In the genomic region with DNA sequence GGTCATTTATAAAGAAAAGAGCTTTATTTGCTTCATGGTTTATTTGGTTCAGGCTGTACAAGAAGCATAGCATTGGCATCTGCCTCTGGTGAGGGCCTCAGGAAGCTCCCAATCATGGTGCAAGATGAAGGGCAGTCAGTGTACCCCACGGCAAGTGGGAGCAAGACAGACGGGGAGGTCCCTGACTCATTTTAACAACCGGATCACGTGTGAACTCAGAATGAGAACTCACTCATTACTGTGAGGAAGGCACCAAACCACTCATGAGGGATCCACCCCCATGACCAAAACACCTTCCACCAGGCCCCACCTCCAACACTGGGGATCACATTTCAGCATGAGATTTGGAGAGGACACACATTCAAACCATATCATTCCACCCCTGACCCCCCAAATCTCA, we compare ENCODE assay signal across 1 cellular context.
TF ChIP-seq lines count a peak whose summit lies in the region.

No MANE protein-coding gene starts in this region.

TF ChIP-seq in H1, 55 proteins besides CTCF, POLR2A, EP300 and RAD21:
- no peak for TF ChIP-seq RNF2 (IDR thresholded peaks at IDR 0.05; ENCODE audit: borderline replicate concordance, low read depth, low read length, missing control alignments, poor library complexity, severe bottlenecking)
- TF ChIP-seq SP1 (IDR thresholded peaks at IDR 0.05; ENCODE audit: low read depth, low read length) = no peak
- TF ChIP-seq SIRT6 (IDR thresholded peaks at IDR 0.05; ENCODE audit: low read length) = no peak
- TF ChIP-seq, protein P1, sequence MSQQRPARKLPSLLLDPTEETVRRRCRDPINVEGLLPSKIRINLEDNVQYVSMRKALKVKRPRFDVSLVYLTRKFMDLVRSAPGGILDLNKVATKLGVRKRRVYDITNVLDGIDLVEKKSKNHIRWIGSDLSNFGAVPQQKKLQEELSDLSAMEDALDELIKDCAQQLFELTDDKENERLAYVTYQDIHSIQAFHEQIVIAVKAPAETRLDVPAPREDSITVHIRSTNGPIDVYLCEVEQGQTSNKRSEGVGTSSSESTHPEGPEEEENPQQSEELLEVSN (IDR thresholded peaks at IDR 0.05) = no peak
- TF ChIP-seq BACH1 (IDR thresholded peaks at IDR 0.05; ENCODE audit: low read length) = no peak
- no peak for TF ChIP-seq SUZ12 (IDR thresholded peaks at IDR 0.05; ENCODE audit: low read length)
